7 cellular contexts compared by ENCODE assay signal in the genomic region with DNA sequence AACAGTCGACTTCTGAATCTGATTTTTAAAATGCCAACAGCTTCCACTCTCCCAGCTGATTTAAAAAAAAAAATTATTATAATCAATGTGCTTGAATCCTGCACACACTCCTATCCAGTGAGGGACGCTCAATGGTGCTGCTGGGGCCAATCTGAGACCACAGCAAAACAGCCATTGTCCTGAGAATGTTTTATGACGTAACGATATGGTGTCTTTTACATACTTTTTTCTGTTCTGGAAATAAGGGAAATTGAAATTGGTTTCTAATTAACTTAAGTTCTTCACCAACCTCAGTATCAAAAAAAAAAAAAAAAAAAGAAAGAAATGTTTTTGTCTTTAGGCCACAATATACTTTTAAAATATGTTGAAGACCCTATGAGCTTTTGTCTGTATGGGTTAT.
"Had no signal": no experiment of that assay in that cellular context is flagged by ENCODE, and none has a peak within 500 bp of the region (broad histone marks: within the 10 kb centered on the region; RNA-seq: fewer than 3 reads in every experiment).

No MANE protein-coding gene starts in this region.

- H3K4me1 Mint-ChIP-seq: IgD-negative memory B cell had no signal

- ATAC-seq: K562 had no signal

- H3K36me3 Mint-ChIP-seq: IgD-negative memory B cell had no signal

- FAIRE-seq: HTR-8/SVneo, K562 had no signal

- H3K27ac ChIP-seq: HL-60 had no signal

- H3K27ac Mint-ChIP-seq: IgD-negative memory B cell had no signal

- H3K4me3 ChIP-seq: K562 had no signal

- H3K27me3 Mint-ChIP-seq: IgD-negative memory B cell had no signal

- DNase-seq: IMR-90, KBM-7, KG1 had no signal

- H3K4me3 Mint-ChIP-seq: IgD-negative memory B cell had no signal
